ENCODE assay signal across 1 cellular context in the genomic region with DNA sequence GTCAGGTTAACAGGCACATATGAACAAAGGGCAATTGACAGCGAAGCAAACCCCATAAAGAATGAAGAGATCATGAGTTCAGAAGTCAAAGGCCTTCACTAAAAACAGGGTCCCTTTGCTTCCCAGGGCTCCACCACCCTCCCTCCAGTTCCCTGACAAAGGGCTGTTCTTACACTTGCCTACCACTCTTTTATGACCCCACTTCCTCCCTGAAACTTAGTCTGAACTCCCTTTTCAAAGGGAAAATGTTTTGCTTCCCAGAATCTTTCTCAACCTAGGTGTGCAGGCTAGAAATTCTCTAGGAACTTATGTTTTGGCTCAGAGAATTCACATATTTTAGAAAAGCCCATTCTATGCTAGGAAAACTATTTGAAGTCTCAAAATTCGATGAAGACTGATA.
TF ChIP-seq lines count a peak whose summit lies in the region.

No MANE protein-coding gene starts in this region.

TF ChIP-seq in H1, 55 proteins besides CTCF, POLR2A, EP300 and RAD21:
- TF ChIP-seq SIX5 (IDR thresholded peaks at IDR 0.05; ENCODE audit: low read depth, low read length): no peak
- TF ChIP-seq, protein P1, sequence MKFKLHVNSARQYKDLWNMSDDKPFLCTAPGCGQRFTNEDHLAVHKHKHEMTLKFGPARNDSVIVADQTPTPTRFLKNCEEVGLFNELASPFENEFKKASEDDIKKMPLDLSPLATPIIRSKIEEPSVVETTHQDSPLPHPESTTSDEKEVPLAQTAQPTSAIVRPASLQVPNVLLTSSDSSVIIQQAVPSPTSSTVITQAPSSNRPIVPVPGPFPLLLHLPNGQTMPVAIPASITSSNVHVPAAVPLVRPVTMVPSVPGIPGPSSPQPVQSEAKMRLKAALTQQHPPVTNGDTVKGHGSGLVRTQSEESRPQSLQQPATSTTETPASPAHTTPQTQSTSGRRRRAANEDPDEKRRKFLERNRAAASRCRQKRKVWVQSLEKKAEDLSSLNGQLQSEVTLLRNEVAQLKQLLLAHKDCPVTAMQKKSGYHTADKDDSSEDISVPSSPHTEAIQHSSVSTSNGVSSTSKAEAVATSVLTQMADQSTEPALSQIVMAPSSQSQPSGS (IDR thresholded peaks at IDR 0.05; ENCODE audit: low read length): no peak
TF ChIP-seq in H1: peak in this region for 0.
